8 cellular contexts compared by ENCODE assay signal in the genomic region with DNA sequence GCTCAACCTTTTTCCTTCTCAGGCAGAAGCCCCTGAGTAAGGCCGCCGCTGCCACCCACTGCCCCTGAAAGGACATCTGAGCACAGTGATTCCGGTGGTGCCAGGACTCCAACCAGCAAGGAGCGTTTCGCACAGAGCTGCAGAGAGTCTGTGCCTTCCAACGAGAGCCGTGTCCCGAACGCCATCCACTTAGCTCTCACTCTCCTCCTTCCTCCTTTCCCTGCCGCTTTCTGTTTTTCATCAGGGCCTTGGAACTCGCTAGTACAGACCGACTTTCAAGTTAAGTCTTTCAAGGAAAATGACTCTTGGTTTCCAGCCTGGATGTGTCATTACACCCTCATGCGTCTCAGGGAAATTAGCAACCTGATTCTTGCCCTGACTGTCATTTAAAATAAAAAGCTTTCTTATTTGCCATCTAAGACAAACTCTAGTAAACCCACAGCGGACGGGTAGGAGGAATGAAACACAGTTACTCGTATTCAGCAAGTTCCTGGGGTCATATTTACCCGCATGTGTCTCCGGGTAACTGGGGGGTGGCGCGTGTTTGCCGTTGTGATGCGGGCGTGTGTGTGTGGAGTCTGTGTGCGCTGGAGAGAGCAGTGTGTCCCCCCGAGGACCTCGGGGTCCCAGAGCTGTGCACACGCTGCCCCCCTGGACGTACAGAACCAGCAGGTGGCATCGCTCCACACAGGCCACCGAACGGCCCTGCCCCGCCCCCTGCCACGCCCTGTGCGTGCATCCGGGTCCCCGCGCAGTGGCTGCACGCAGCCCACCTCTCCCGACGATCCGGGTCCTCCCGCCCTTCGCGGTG. TPM values are rescaled to one million over a fixed set of nuclear protein-coding genes. Genes with fewer than 3 reads are reported as not detected.
DNase-seq lines count a peak whose midpoint lies in the region; ATAC-seq and TF ChIP-seq lines count a peak whose summit lies in the region.

No MANE protein-coding gene starts in this region.

- CTCF ChIA-PET in A673 (lab: Charles Lee): no interaction called here

- H3K9me3 Mint-ChIP-seq in activated T-helper 2 cell treated with anti-CD3 and anti-CD28 coated beads, Interferon-gamma antibody, Interleukin-2, Interleukin-4, amounts not matched to agents 10 μg/mL and 5 μg/mL and 100 μg/mL, durations not matched to agents 14 hours and 24 hours and 36 hours: no peaks in the 10 kb centered on the region

- ATAC-seq in GM19395 (IDR thresholded peaks at IDR 0.05; ENCODE audit: unreplicated experiment) (peak; percentile 83), gastroesophageal sphincter (peak; percentile 71), psoas muscle (peak; percentile 28 to 88 (median 78)), GM19351 (IDR thresholded peaks at IDR 0.05; ENCODE audit: unreplicated experiment) (no peak)

- peaks cover 10% of the 10 kb centered on the region for H3K4me1 Mint-ChIP-seq in activated T-helper 2 cell treated with anti-CD3 and anti-CD28 coated beads, Interferon-gamma antibody, Interleukin-2, Interleukin-4, amounts not matched to agents 10 μg/mL and 5 μg/mL and 100 μg/mL, durations not matched to agents 14 hours and 24 hours and 36 hours (ENCODE audit: low read depth)

- peak; percentile 57 for TF ChIP-seq CTCF in A673 (conservative IDR thresholded peaks at IDR 0.05; ENCODE audit: low read depth, low read length)
- TF ChIP-seq CTCF in gastroesophageal sphincter (IDR thresholded peaks at IDR 0.05): peak in 2 of 4 experiments; percentile 32 to 50
- peak; percentile 5 for TF ChIP-seq CTCF in psoas muscle (IDR thresholded peaks at IDR 0.05)

- peak overlapping the region; percentile 75 for H3K4me3 Mint-ChIP-seq in activated T-helper 2 cell treated with anti-CD3 and anti-CD28 coated beads, Interferon-gamma antibody, Interleukin-2, Interleukin-4, amounts not matched to agents 10 μg/mL and 5 μg/mL and 100 μg/mL, durations not matched to agents 14 hours and 24 hours and 36 hours (ENCODE audit: low read depth)

- no peak for TF ChIP-seq POLR2A in gastroesophageal sphincter (IDR thresholded peaks at IDR 0.05)

- peaks cover 28% of the 10 kb centered on the region for H3K27me3 Mint-ChIP-seq in activated T-helper 2 cell treated with anti-CD3 and anti-CD28 coated beads, Interferon-gamma antibody, Interleukin-2, Interleukin-4, amounts not matched to agents 10 μg/mL and 5 μg/mL and 100 μg/mL, durations not matched to agents 14 hours and 24 hours and 36 hours (ENCODE audit: low read depth)

- no peaks in the 10 kb centered on the region for H3K36me3 ChIP-seq in A673 (ENCODE audit: insufficient read depth, low read length, poor library complexity, severe bottlenecking)
- H3K36me3 ChIP-seq in gastroesophageal sphincter: no peaks in the 10 kb centered on the region
- no peaks in the 10 kb centered on the region for H3K36me3 ChIP-seq in psoas muscle (ENCODE audit: insufficient read depth in 1 of 2, low read depth in 1 of 2)

- H3K36me3 Mint-ChIP-seq in activated T-helper 2 cell treated with anti-CD3 and anti-CD28 coated beads, Interferon-gamma antibody, Interleukin-2, Interleukin-4, amounts not matched to agents 10 μg/mL and 5 μg/mL and 100 μg/mL, durations not matched to agents 14 hours and 24 hours and 36 hours (ENCODE audit: low read depth): no peaks in the 10 kb centered on the region

- POLR2A ChIA-PET in A673 (lab: Charles Lee; ENCODE audit: low non-redundant PET): no interaction called here

- H3K27me3 ChIP-seq in A673 (replicated peaks; ENCODE audit: insufficient read depth, low read depth, low read length, poor library complexity) (no peaks in the 10 kb centered on the region), gastroesophageal sphincter (peaks cover 30% of the 10 kb centered on the region), psoas muscle (ENCODE audit: insufficient read depth in 3 of 3, low read length in 2 of 3) (peaks cover 0 to 33% (median 2%) of the 10 kb centered on the region in 3 donors)

- peak overlapping the region; percentile 62 for H3K27ac Mint-ChIP-seq in activated T-helper 2 cell treated with anti-CD3 and anti-CD28 coated beads, Interferon-gamma antibody, Interleukin-2, Interleukin-4, amounts not matched to agents 10 μg/mL and 5 μg/mL and 100 μg/mL, durations not matched to agents 14 hours and 24 hours and 36 hours

- no peak for TF ChIP-seq EP300 in gastroesophageal sphincter (IDR thresholded peaks at IDR 0.05)

- DNase-seq in A673 (ENCODE audit: low spot score) (peak; percentile 77), NCI-H774 (lab: John Stamatoyannopoulos, UW) (peak; percentile 19), psoas muscle (peak; percentile 56 to 74), hepatic stellate cell (ENCODE audit: low spot score) (no peak)
- DNase-seq in activated T-helper 2 cell treated with anti-CD3 and anti-CD28 coated beads, Interferon-gamma antibody, Interleukin-2, Interleukin-4, amounts not matched to agents 10 μg/mL and 5 μg/mL and 100 μg/mL, durations not matched to agents 14 hours and 24 hours and 36 hours (ENCODE audit: low spot score): peak; percentile 47

- H3K4me1 ChIP-seq in A673 (ENCODE audit: insufficient read depth, low read length, poor library complexity, severe bottlenecking) (peaks cover 14% of the 10 kb centered on the region), gastroesophageal sphincter (peaks cover 0 to 14% (median 0%) of the 10 kb centered on the region in 3 donors), psoas muscle (no peaks in the 10 kb centered on the region)

- H3K27ac ChIP-seq in A673 (ENCODE audit: low read depth, low read length, poor library complexity, severe bottlenecking): peak overlapping the region; percentile 69
- peak overlapping the region in 1 of 4 donors; percentile 50 for H3K27ac ChIP-seq in gastroesophageal sphincter
- H3K27ac ChIP-seq in psoas muscle: no peak overlapping the region

- H3K9me3 ChIP-seq in A673 (ENCODE audit: low read depth, low read length, poor library complexity, severe bottlenecking) (no peaks in the 10 kb centered on the region), gastroesophageal sphincter (no peaks in the 10 kb centered on the region), psoas muscle (no peaks in the 10 kb centered on the region)

- BruUV-seq in A673 (replicated peaks; lab: Mats Ljungman, UMichigan): no TSS peak

- intact Hi-C loops in A673 (cut with micrococcal nuclease; ENCODE audit: unreplicated experiment): no loop called here
- intact Hi-C loops in activated T-helper 2 cell treated with anti-CD3 and anti-CD28 coated beads, Interferon-gamma antibody, Interleukin-2, Interleukin-4, amounts not matched to agents 10 μg/mL and 5 μg/mL and 100 μg/mL, durations not matched to agents 14 hours and 24 hours and 36 hours (cut with micrococcal nuclease): no loop called here
- intact Hi-C loops in psoas muscle (cut with DNase I): no loop called here

- peak overlapping the region; percentile 60 for H3K4me3 ChIP-seq in A673 (ENCODE audit: low read depth, low read length, poor library complexity, severe bottlenecking)
- H3K4me3 ChIP-seq in gastroesophageal sphincter: peak overlapping the region; percentile 36 to 51
- peak overlapping the region; percentile 59 for H3K4me3 ChIP-seq in psoas muscle

- 15 to 36% methylated on average over 8 to 19 of the region's 44 CpGs for WGBS in gastroesophageal sphincter (ENCODE audit: low coverage in 1 of 2), 2 donors
- 5 to 13% (median 11%) methylated on average over 37 to 44 of the region's 44 CpGs for WGBS in psoas muscle, 3 donors

RNA-seq across cellular contexts. Expression of a gene that starts 30.4 kb away (rescaled TPM):
- total RNA-seq in A673 (2021): 0.19 and 0.50 TPM in 2 replicates
- not detected in 2 replicates for total RNA-seq in activated T-helper 2 cell treated with anti-CD3 and anti-CD28 coated beads, Interferon-gamma antibody, Interleukin-2, Interleukin-4, amounts not matched to agents 10 μg/mL and 5 μg/mL and 100 μg/mL, durations not matched to agents 14 hours and 24 hours and 36 hours
- total RNA-seq in gastroesophageal sphincter: 100 to 1,000 TPM in 1 of 4 donors, 10 to 100 TPM in 3; 23.0 to 148 (median 93.4) TPM
- 10 to 100 TPM in 3 of 4 donors, 1 to 10 TPM in 1; 8.5 to 51.6 (median 23.1) TPM for total RNA-seq in psoas muscle
- polyA plus RNA-seq in psoas muscle: 10 to 100 TPM in 1 of 3 donors, 1 to 10 TPM in 2; 7.3 to 11.9 (median 8.0) TPM
